22 cellular contexts compared by ENCODE assay signal in genomic region chr4:122065915-122066314, GRCh38.
"Had no signal": no experiment of that assay in that cellular context is flagged by ENCODE, and none has a peak within 500 bp of the region (broad histone marks: within the 10 kb centered on the region; RNA-seq: fewer than 3 reads in every experiment).

No MANE protein-coding gene starts in this region.

- H3K4me3 Mint-ChIP-seq: activated CD4-positive, alpha-beta memory T cell treated with anti-CD3 and anti-CD28 coated beads, Interleukin-2, amount 10 ng/mL, durations not matched to agents 7 days and 5 days; activated CD4-positive, alpha-beta T cell treated with anti-CD3 and anti-CD28 coated beads for 36 hours; activated naive CD4-positive, alpha-beta T cell treated with anti-CD3 and anti-CD28 coated beads, Interleukin-2, amount 10 ng/mL, durations not matched to agents 7 days and 5 days; activated naive CD8-positive, alpha-beta T cell treated with anti-CD3 and anti-CD28 coated beads for 36 hours; activated T-cell treated with anti-CD3 and anti-CD28 coated beads, Interleukin-2, amount 50 U/mL, for 72 hours; T-cell had no signal

- H3K4me1 Mint-ChIP-seq: activated CD4-positive, alpha-beta memory T cell treated with anti-CD3 and anti-CD28 coated beads, Interleukin-2, amount 10 ng/mL, durations not matched to agents 7 days and 5 days; activated CD4-positive, alpha-beta T cell treated with anti-CD3 and anti-CD28 coated beads for 36 hours; activated naive CD4-positive, alpha-beta T cell treated with anti-CD3 and anti-CD28 coated beads, Interleukin-2, amount 10 ng/mL, durations not matched to agents 7 days and 5 days; activated naive CD8-positive, alpha-beta T cell treated with anti-CD3 and anti-CD28 coated beads for 36 hours; T-cell had no signal

- H3K9me3 Mint-ChIP-seq: activated CD4-positive, alpha-beta memory T cell treated with anti-CD3 and anti-CD28 coated beads, Interleukin-2, amount 10 ng/mL, durations not matched to agents 7 days and 5 days; activated naive CD4-positive, alpha-beta T cell treated with anti-CD3 and anti-CD28 coated beads, Interleukin-2, amount 10 ng/mL, durations not matched to agents 7 days and 5 days; activated naive CD8-positive, alpha-beta T cell treated with anti-CD3 and anti-CD28 coated beads for 36 hours; activated T-cell treated with anti-CD3 and anti-CD28 coated beads, Interleukin-2, amount 50 U/mL, for 72 hours; activated T-helper 2 cell treated with anti-CD3 and anti-CD28 coated beads, Interferon-gamma antibody, Interleukin-2, Interleukin-4, amounts not matched to agents 10 μg/mL and 5 μg/mL and 100 μg/mL, durations not matched to agents 14 hours and 24 hours and 36 hours; T-cell had no signal

- H3K27me3 Mint-ChIP-seq: activated naive CD4-positive, alpha-beta T cell treated with anti-CD3 and anti-CD28 coated beads, Interleukin-2, amount 10 ng/mL, durations not matched to agents 7 days and 5 days; activated naive CD8-positive, alpha-beta T cell treated with anti-CD3 and anti-CD28 coated beads for 36 hours had no signal

- H3K27ac Mint-ChIP-seq: activated CD4-positive, alpha-beta memory T cell treated with anti-CD3 and anti-CD28 coated beads, Interleukin-2, amount 10 ng/mL, durations not matched to agents 7 days and 5 days; activated CD4-positive, alpha-beta T cell treated with anti-CD3 and anti-CD28 coated beads for 36 hours; activated naive CD4-positive, alpha-beta T cell treated with anti-CD3 and anti-CD28 coated beads, Interleukin-2, amount 10 ng/mL, durations not matched to agents 7 days and 5 days; activated naive CD8-positive, alpha-beta T cell treated with anti-CD3 and anti-CD28 coated beads for 36 hours; activated T-cell treated with anti-CD3 and anti-CD28 coated beads, Interleukin-2, amount 50 U/mL, for 72 hours; activated T-helper 2 cell treated with anti-CD3 and anti-CD28 coated beads, Interferon-gamma antibody, Interleukin-2, Interleukin-4, amounts not matched to agents 10 μg/mL and 5 μg/mL and 100 μg/mL, durations not matched to agents 14 hours and 24 hours and 36 hours; T-cell had no signal

- H3K36me3 Mint-ChIP-seq: activated naive CD4-positive, alpha-beta T cell treated with anti-CD3 and anti-CD28 coated beads, Interleukin-2, amount 10 ng/mL, durations not matched to agents 7 days and 5 days; activated naive CD8-positive, alpha-beta T cell treated with anti-CD3 and anti-CD28 coated beads for 36 hours; T-cell had no signal

- DNase-seq: activated CD4-positive, alpha-beta memory T cell treated with anti-CD3 and anti-CD28 coated beads, Interleukin-2, amount 10 ng/mL, durations not matched to agents 7 days and 5 days; activated CD4-positive, alpha-beta T cell treated with anti-CD3 and anti-CD28 coated beads for 36 hours; activated CD4-positive, alpha-beta T cell treated with anti-CD3 and anti-CD28 coated beads, Interleukin-2, amount 50 U/mL, for 1 hour; activated gamma-delta T cell treated with Interleukin-2 at 50 U/mL for 16 hours; activated naive CD4-positive, alpha-beta T cell treated with anti-CD3 and anti-CD28 coated beads, Interleukin-2, amount 10 ng/mL, durations not matched to agents 7 days and 5 days; activated naive CD8-positive, alpha-beta T cell treated with anti-CD3 and anti-CD28 coated beads for 36 hours; activated T-cell treated with anti-CD3 and anti-CD28 coated beads, Interleukin-2, amount 50 U/mL, for 72 hours; brain microvascular endothelial cell; cerebellar nuclear complex; Kasumi-1; KBM-7; NCI-H1092 treated with DMSO at 0.1 percent for 48 hours; NCI-H1436; NCI-H1694 treated with DMSO at 0.1 percent for 48 hours; NCI-H2029 treated with DMSO at 0.1 percent for 48 hours; NCI-H226; NCI-H774; NK-92 treated with Interleukin-12 subunit alpha and Interleukin-12 subunit beta, amount 100 ng/mL, for 24 hours; Peyer's patch; T-cell; T-helper 2 cell had no signal
